Comparison of ENCODE assay signal across 21 cellular contexts in genomic region chr12:27289414-27289813, GRCh38. TPM values are rescaled to one million over a fixed set of nuclear protein-coding genes. Genes with fewer than 3 reads are reported as not detected.
DNase-seq lines count a peak whose midpoint lies in the region; ATAC-seq and TF ChIP-seq lines count a peak whose summit lies in the region.
"Had no signal": no experiment of that assay in that cellular context is flagged by ENCODE, and none has a peak within 500 bp of the region (broad histone marks: within the 10 kb centered on the region; RNA-seq: fewer than 3 reads in every experiment).

No MANE protein-coding gene starts in this region.

- H3K27ac Mint-ChIP-seq in endodermal cell, result peak overlapping the region; percentile 3
- H3K27ac Mint-ChIP-seq: neural progenitor cell had no signal

- no peak overlapping the region for H3K4me3 Mint-ChIP-seq in endodermal cell
- H3K4me3 Mint-ChIP-seq: neural progenitor cell had no signal

- H3K27me3 ChIP-seq in heart right ventricle (no peaks in the 10 kb centered on the region), HUES6 (ENCODE audit: control insufficient read depth, insufficient read depth, low read length) (no peaks in the 10 kb centered on the region), endodermal cell (ENCODE audit: control insufficient read depth, insufficient read depth, low read length, poor library complexity, severe bottlenecking) (no peaks in the 10 kb centered on the region), thoracic aorta (replicated peaks; ENCODE audit: insufficient read depth) (no peaks in the 10 kb centered on the region)
- H3K27me3 ChIP-seq: breast epithelium, gastroesophageal sphincter, neural progenitor cell, suprapubic skin had no signal

- peaks cover 45% of the 10 kb centered on the region for H3K4me1 Mint-ChIP-seq in endodermal cell

- H3K9me3 Mint-ChIP-seq in endodermal cell, result no peaks in the 10 kb centered on the region
- H3K9me3 Mint-ChIP-seq: neural progenitor cell had no signal

- H3K4me3 ChIP-seq in heart right ventricle (no peak overlapping the region), HUES6 (ENCODE audit: low read depth, low read length) (no peak overlapping the region), endodermal cell (ENCODE audit: low read length) (no peak overlapping the region), thoracic aorta (no peak overlapping the region)
- H3K4me3 ChIP-seq: A549, breast epithelium, gastroesophageal sphincter, neural progenitor cell, PC-9, SK-N-MC, suprapubic skin had no signal

- H3K9me3 ChIP-seq in heart right ventricle, result no peaks in the 10 kb centered on the region
- H3K9me3 ChIP-seq in HUES6 (ENCODE audit: control insufficient read depth, insufficient read depth, low read depth, low read length), result no peaks in the 10 kb centered on the region
- no peaks in the 10 kb centered on the region for H3K9me3 ChIP-seq in endodermal cell (ENCODE audit: control insufficient read depth, low read length)
- no peaks in the 10 kb centered on the region for H3K9me3 ChIP-seq in thoracic aorta
- H3K9me3 ChIP-seq: A549, breast epithelium, gastroesophageal sphincter, suprapubic skin had no signal

- no peak for TF ChIP-seq CTCF in heart right ventricle (IDR thresholded peaks at IDR 0.05)
- no peak for TF ChIP-seq CTCF in endodermal cell (conservative IDR thresholded peaks at IDR 0.05)
- TF ChIP-seq CTCF in thoracic aorta (IDR thresholded peaks at IDR 0.05), result no peak

- H3K9ac ChIP-seq in HUES6 (ENCODE audit: low read length) (no peak overlapping the region), endodermal cell (ENCODE audit: extremely low read depth, low read length, poor library complexity, severe bottlenecking) (no peak overlapping the region)
- H3K9ac ChIP-seq: neural progenitor cell had no signal

- ATAC-seq in heart right ventricle, result no peak
- ATAC-seq in Right ventricle myocardium superior (ENCODE audit: poor library complexity), result no peak
- no peak for ATAC-seq in thoracic aorta (ENCODE audit: insufficient number of reproducible peaks, low FRiP score, low read depth)
- ATAC-seq in HG03342 (IDR thresholded peaks at IDR 0.05; ENCODE audit: unreplicated experiment), result no peak
- ATAC-seq in HG02840 (IDR thresholded peaks at IDR 0.05; ENCODE audit: low FRiP score, unreplicated experiment), result no peak
- ATAC-seq: A549, gastroesophageal sphincter had no signal

- intact Hi-C loops in heart right ventricle (cut with DNase I) (no loop called here), Right ventricle myocardium superior (cut with DNase I) (no loop called here)

- H3K27ac ChIP-seq in heart right ventricle (peak overlapping the region in 6 of 10 donors; percentile 37 to 87 (median 66)), HUES6 (ENCODE audit: low read depth, low read length) (peak overlapping the region; percentile 46; the same call in 1 of the 2 replicates), endodermal cell (ENCODE audit: low read depth, low read length) (no peak overlapping the region), thoracic aorta (peak overlapping the region; percentile 40 to 57)
- H3K27ac ChIP-seq: A549, breast epithelium, C4-2B, epithelial cell of prostate, neural progenitor cell, PC-9, SK-N-MC, suprapubic skin had no signal

- H3K4me1 ChIP-seq in heart right ventricle (peaks cover 0 to 92% (median 75%) of the 10 kb centered on the region in 9 donors), HUES6 (ENCODE audit: control insufficient read depth, insufficient read depth, low read length) (peaks cover 38% of the 10 kb centered on the region), endodermal cell (ENCODE audit: control insufficient read depth, insufficient read depth, low read length) (peaks cover 12% of the 10 kb centered on the region), thoracic aorta (ENCODE audit: control insufficient read depth in 1 of 2, low read depth in 2 of 2) (peaks cover 79 to 83% of the 10 kb centered on the region in 2 donors)

- no peak for DNase-seq in heart right ventricle
- no peak for DNase-seq in Right ventricle myocardium superior
- DNase-seq in endodermal cell, result no peak
- DNase-seq in thoracic aorta (ENCODE audit: low spot score), result no peak
- no peak for DNase-seq in NCI-H187 (lab: John Stamatoyannopoulos, UW)
- DNase-seq: dermis blood vessel endothelial cell, GF-D8, NCI-H1436, NCI-H748 treated with DMSO at 0.1 percent for 48 hours, PC-9 had no signal

- H3K36me3 Mint-ChIP-seq in endodermal cell (ENCODE audit: low read depth), result no peaks in the 10 kb centered on the region
- H3K36me3 Mint-ChIP-seq: neural progenitor cell had no signal

- WGBS in heart right ventricle, 2 donors, result 62 to 76% methylated on average over 3 of the region's 3 CpGs
- 100% methylated on average over 1 to 2 of the region's 3 CpGs for WGBS in endodermal cell (ENCODE audit: insufficient coverage in 1 of 2, insufficient read length in 1 of 2), 2 experiments

- H3K36me3 ChIP-seq in heart right ventricle, result no peaks in the 10 kb centered on the region
- H3K36me3 ChIP-seq in HUES6 (ENCODE audit: control insufficient read depth, insufficient read depth, low read length), result no peaks in the 10 kb centered on the region
- H3K36me3 ChIP-seq in endodermal cell (ENCODE audit: control insufficient read depth, insufficient read depth, low read length), result no peaks in the 10 kb centered on the region
- H3K36me3 ChIP-seq in thoracic aorta, result no peaks in the 10 kb centered on the region
- H3K36me3 ChIP-seq: breast epithelium, gastroesophageal sphincter, neural progenitor cell, suprapubic skin had no signal

- no peaks in the 10 kb centered on the region for H3K27me3 Mint-ChIP-seq in endodermal cell (ENCODE audit: insufficient read depth)

RNA-seq across cellular contexts. Expression of gene BMAL2, which starts 43.2 kb away (rescaled TPM):
- total RNA-seq in heart right ventricle, result 1 to 10 TPM; 1.1 to 9.4 (median 2.8) TPM
- under 1 TPM; 0.44 to 0.93 TPM for polyA plus RNA-seq in heart right ventricle
- 1.1 TPM for total RNA-seq in Right ventricle myocardium superior
- 10 to 100 TPM; 20.3 to 31.0 TPM for total RNA-seq in endodermal cell
- polyA plus RNA-seq in endodermal cell (2013, experiment 1 of 2), result 3.8 TPM
- 4.1 TPM for polyA plus RNA-seq in endodermal cell (2013, experiment 2 of 2)
- total RNA-seq in thoracic aorta, result 10 to 100 TPM in 1 of 2 donors, 1 to 10 TPM in 1; 5.8 to 11.1 TPM

RNA-seq across cellular contexts. Expression of gene STK38L, which starts 45.3 kb away (rescaled TPM):
- 100 to 1,000 TPM in 5 of 10 donors, 10 to 100 TPM in 5; 40.7 to 165 (median 104) TPM for total RNA-seq in heart right ventricle
- polyA plus RNA-seq in heart right ventricle, result 10 to 100 TPM in 1 of 2 donors, 1 to 10 TPM in 1; 9.5 to 23.5 TPM
- 55.1 TPM for total RNA-seq in Right ventricle myocardium superior
- total RNA-seq in endodermal cell, result 10 to 100 TPM; 33.2 to 78.3 TPM
- 30.1 TPM for polyA plus RNA-seq in endodermal cell (2013, experiment 1 of 2)
- 28.9 TPM for polyA plus RNA-seq in endodermal cell (2013, experiment 2 of 2)
- 100 to 1,000 TPM; 216 to 227 TPM for total RNA-seq in thoracic aorta
